Comparison of ENCODE assay signal across 16 cellular contexts in the genomic region with DNA sequence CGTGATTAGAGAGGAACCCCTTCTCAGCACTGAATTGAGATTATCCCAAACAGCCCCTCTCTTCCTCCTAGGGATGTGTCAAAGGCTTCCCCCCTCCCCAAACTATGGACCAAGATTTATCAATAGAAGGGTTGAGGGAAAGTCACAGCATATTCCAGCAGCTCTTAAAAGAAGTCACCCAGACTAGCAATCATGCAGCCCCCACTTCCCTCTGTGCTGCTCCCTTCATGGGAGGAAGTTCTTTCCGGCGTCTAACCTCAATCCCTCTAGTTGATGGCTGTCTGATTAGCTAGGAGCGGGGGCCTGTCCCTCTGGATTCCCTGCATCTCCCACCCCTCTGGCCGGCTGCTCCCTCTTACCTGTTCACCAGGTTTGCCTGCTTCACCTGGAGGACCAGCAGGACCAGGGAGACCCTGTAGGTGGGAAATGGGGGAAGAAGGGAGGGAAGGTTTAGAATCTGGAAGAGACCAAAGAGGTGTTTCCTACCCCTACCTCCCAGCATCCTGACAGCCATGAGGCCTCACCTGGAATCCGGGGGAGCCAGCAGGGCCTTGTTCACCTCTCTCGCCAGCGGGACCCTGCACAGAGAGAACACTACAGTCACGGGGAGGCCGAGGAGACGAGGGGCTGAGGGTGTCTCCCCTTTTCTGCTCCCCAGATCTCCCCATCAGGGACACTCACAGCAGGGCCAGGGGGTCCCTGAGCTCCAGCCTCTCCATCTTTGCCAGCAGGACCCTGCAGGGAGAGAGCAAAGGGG. TPM values are rescaled to one million over a fixed set of nuclear protein-coding genes. Genes with fewer than 3 reads are reported as not detected.
A peak's percentile ranks its signal among the peaks of the same experiment; 100 is the strongest.
DNase-seq lines count a peak whose midpoint lies in the region; ATAC-seq and TF ChIP-seq lines count a peak whose summit lies in the region.
"Had no signal": no experiment of that assay in that cellular context is flagged by ENCODE, and none has a peak within 500 bp of the region (broad histone marks: within the 10 kb centered on the region; RNA-seq: fewer than 3 reads in every experiment).

No MANE protein-coding gene starts in this region.

- H3K36me3 ChIP-seq in BLaER1 treated with 17β-estradiol and CSF1 and Interleukin-3, amounts not matched to agents 10 nM and 100 nM: no peaks in the 10 kb centered on the region
- H3K36me3 ChIP-seq in SJSA1: peaks cover 100% of the 10 kb centered on the region
- peaks cover 0 to 100% of the 10 kb centered on the region in 2 donors for H3K36me3 ChIP-seq in gastroesophageal sphincter
- peaks cover 95 to 100% (median 100%) of the 10 kb centered on the region in 4 donors for H3K36me3 ChIP-seq in stomach
- peaks cover 47% of the 10 kb centered on the region for H3K36me3 ChIP-seq in H7 (replicated peaks; ENCODE audit: control insufficient read depth, insufficient read depth, low read length)

- DNase-seq in SJSA1 (ENCODE audit: low read depth in 1 of 2, low spot score in 2 of 2): peak in 1 of 2 experiments; percentile 68
- no peak for DNase-seq in stomach
- no peak for DNase-seq in H7
- DNase-seq: activated CD4-positive, alpha-beta T cell treated with anti-CD3 and anti-CD28 coated beads, Interleukin-2, amount 50 U/mL, for 48 hours; activated T-cell treated with anti-CD3 and anti-CD28 coated beads, Interleukin-2, amount 50 U/mL, for 1 hour; DMS153; heart right ventricle; nephron progenitor cell; SW 1271 had no signal

- TF ChIP-seq POLR2A in gastroesophageal sphincter (IDR thresholded peaks at IDR 0.05) (no peak), stomach (IDR thresholded peaks at IDR 0.05) (no peak)

- TF ChIP-seq CTCF in gastroesophageal sphincter (IDR thresholded peaks at IDR 0.05): no peak
- no peak for TF ChIP-seq CTCF in stomach (IDR thresholded peaks at IDR 0.05)

- H3K27ac ChIP-seq in BLaER1 treated with 17β-estradiol and CSF1 and Interleukin-3, amounts not matched to agents 10 nM and 100 nM: no peak overlapping the region
- H3K27ac ChIP-seq in SJSA1: peak overlapping the region; percentile 87
- H3K27ac ChIP-seq in gastroesophageal sphincter: peak overlapping the region in 3 of 4 donors; percentile 24 to 82 (median 54)
- H3K27ac ChIP-seq in stomach: peak overlapping the region in 3 of 5 donors; percentile 5 to 25 (median 20)

- peaks cover 0 to 19% (median 0%) of the 10 kb centered on the region in 11 experiments; a peak in 2 of 22 replicates for H4K20me1 ChIP-seq in BLaER1 treated with 17β-estradiol and CSF1 and Interleukin-3, amounts not matched to agents 10 nM and 100 nM

- 31 to 79% methylated on average over 2 to 4 of the region's 11 CpGs for WGBS in gastroesophageal sphincter (ENCODE audit: low coverage in 1 of 2), 2 donors
- WGBS in stomach, 5 donors: 69 to 93% (median 87%) methylated on average over 5 to 11 of the region's 11 CpGs

- peak overlapping the region in 9 of 11 experiments; percentile 15 to 88 (median 67); a peak in 15 of 22 replicates for H3K4me2 ChIP-seq in BLaER1 treated with 17β-estradiol and CSF1 and Interleukin-3, amounts not matched to agents 10 nM and 100 nM

- TF ChIP-seq EP300 in gastroesophageal sphincter (IDR thresholded peaks at IDR 0.05) (no peak), stomach (IDR thresholded peaks at IDR 0.05) (no peak)

- no peak for ATAC-seq in gastroesophageal sphincter
- no peak for ATAC-seq in GM18867 (IDR thresholded peaks at IDR 0.05; ENCODE audit: unreplicated experiment)
- no peak for ATAC-seq in GM19328 (IDR thresholded peaks at IDR 0.05; ENCODE audit: unreplicated experiment)
- ATAC-seq: heart right ventricle, Panc1 had no signal

- H3K4me1 ChIP-seq in BLaER1 treated with 17β-estradiol and CSF1 and Interleukin-3, amounts not matched to agents 10 nM and 100 nM: peaks cover 0 to 43% (median 31%) of the 10 kb centered on the region in 10 experiments; a peak in 15 of 20 replicates
- H3K4me1 ChIP-seq in SJSA1 (replicated peaks) (peaks cover 100% of the 10 kb centered on the region), gastroesophageal sphincter (peaks cover 0 to 40% (median 3%) of the 10 kb centered on the region in 3 donors), stomach (peaks cover 4 to 32% (median 16%) of the 10 kb centered on the region in 4 donors)

- peak overlapping the region in 3 of 11 experiments; percentile 6 to 36 (median 30); a peak in 2 of 22 replicates for H3K9ac ChIP-seq in BLaER1 treated with 17β-estradiol and CSF1 and Interleukin-3, amounts not matched to agents 10 nM and 100 nM

- intact Hi-C loops in stomach (cut with DNase I; ENCODE audit: low total_unique reads): no loop called here

- H3K4me3 ChIP-seq in BLaER1 treated with 17β-estradiol and CSF1 and Interleukin-3, amounts not matched to agents 10 nM and 100 nM: no peak overlapping the region
- peak overlapping the region; percentile 66 for H3K4me3 ChIP-seq in SJSA1
- H3K4me3 ChIP-seq in gastroesophageal sphincter: no peak overlapping the region
- H3K4me3 ChIP-seq in stomach: no peak overlapping the region
- H3K4me3 ChIP-seq in H7 (ENCODE audit: insufficient read depth, low read depth, low read length): no peak overlapping the region
- H3K4me3 ChIP-seq: heart right ventricle had no signal

- peaks cover 0 to 4% (median 0%) of the 10 kb centered on the region in 11 experiments; a peak in 3 of 22 replicates for H3K27me3 ChIP-seq in BLaER1 treated with 17β-estradiol and CSF1 and Interleukin-3, amounts not matched to agents 10 nM and 100 nM
- H3K27me3 ChIP-seq in SJSA1 (replicated peaks): no peaks in the 10 kb centered on the region
- no peaks in the 10 kb centered on the region for H3K27me3 ChIP-seq in gastroesophageal sphincter
- H3K27me3 ChIP-seq in stomach: no peaks in the 10 kb centered on the region
- no peaks in the 10 kb centered on the region for H3K27me3 ChIP-seq in H7 (ENCODE audit: control insufficient read depth, insufficient read depth, low read length)
- H3K27me3 ChIP-seq: heart right ventricle had no signal

- no peaks in the 10 kb centered on the region for H3K9me3 ChIP-seq in BLaER1 treated with 17β-estradiol and CSF1 and Interleukin-3, amounts not matched to agents 10 nM and 100 nM (replicated peaks in 1 of 11)
- H3K9me3 ChIP-seq in SJSA1 (replicated peaks) (no peaks in the 10 kb centered on the region), gastroesophageal sphincter (no peaks in the 10 kb centered on the region), stomach (no peaks in the 10 kb centered on the region)
- H3K9me3 ChIP-seq: heart right ventricle had no signal

RNA-seq across cellular contexts. Expression of gene COL1A1, which starts 9.1 kb away (rescaled TPM):
- 957 and 2,133 TPM in 2 replicates for total RNA-seq in SJSA1 (2014; rRNA removed; shearing (Covaris generic))
- total RNA-seq in gastroesophageal sphincter: 10 to 100 TPM; 14.6 to 92.9 (median 69.7) TPM
- 1,000 to 10,000 TPM in 1 of 5 donors, 100 to 1,000 TPM in 3, 10 to 100 TPM in 1; 87.0 to 1,931 (median 219) TPM for total RNA-seq in stomach
- polyA plus RNA-seq in stomach: 10 to 100 TPM; 17.9 to 60.0 (median 24.9) TPM
- 8.2 and 9.4 TPM in 2 replicates for total RNA-seq in H7 (2014; rRNA removed; shearing (Covaris generic))
- polyA plus RNA-seq: CD14-positive monocyte had no signal

RNA-seq across cellular contexts. Expression of gene SGCA, which starts 26.5 kb away (rescaled TPM):
- total RNA-seq in SJSA1 (2014; rRNA removed; shearing (Covaris generic)): 2.4 TPM in 1 of 2 replicates, not detected in the other
- total RNA-seq in gastroesophageal sphincter (100 to 1,000 TPM in 2 of 4 donors, 10 to 100 TPM in 2; 58.1 to 145 (median 93.4) TPM), stomach (10 to 100 TPM in 3 of 5 donors, 1 to 10 TPM in 2; 5.4 to 89.3 (median 21.4) TPM)
- polyA plus RNA-seq in stomach: 10 to 100 TPM in 1 of 3 donors, 1 to 10 TPM in 2; 6.0 to 24.3 (median 8.7) TPM
- total RNA-seq in H7 (2014; rRNA removed; shearing (Covaris generic)): 0.52 and 1.1 TPM in 2 replicates
- polyA plus RNA-seq: keratinocyte had no signal

RNA-seq across cellular contexts. Expression of gene PPP1R9B, which starts 41.8 kb away (rescaled TPM):
- 69.4 and 70.1 TPM in 2 replicates for total RNA-seq in SJSA1 (2014; rRNA removed; shearing (Covaris generic))
- total RNA-seq in gastroesophageal sphincter (10 to 100 TPM; 23.3 to 38.1 (median 30.8) TPM), stomach (10 to 100 TPM; 11.6 to 64.2 (median 22.5) TPM)
- 10 to 100 TPM; 13.1 to 28.8 (median 14.2) TPM for polyA plus RNA-seq in stomach
- 15.0 and 21.1 TPM in 2 replicates for total RNA-seq in H7 (2014; rRNA removed; shearing (Covaris generic))

Comparison
In these comparisons a context has a peak if more than half of its experiments do, and no peak if none do; other contexts are left out.
1. H3K27ac ChIP-seq: peak in SJSA1 (single experiment), gastroesophageal sphincter (3 of 4) and stomach (3 of 5); none in BLaER1 treated with 17β-estradiol and CSF1 and Interleukin-3, amounts not matched to agents 10 nM and 100 nM (0 of 11).